Comparison of ENCODE assay signal across 8 cellular contexts in the genomic region with DNA sequence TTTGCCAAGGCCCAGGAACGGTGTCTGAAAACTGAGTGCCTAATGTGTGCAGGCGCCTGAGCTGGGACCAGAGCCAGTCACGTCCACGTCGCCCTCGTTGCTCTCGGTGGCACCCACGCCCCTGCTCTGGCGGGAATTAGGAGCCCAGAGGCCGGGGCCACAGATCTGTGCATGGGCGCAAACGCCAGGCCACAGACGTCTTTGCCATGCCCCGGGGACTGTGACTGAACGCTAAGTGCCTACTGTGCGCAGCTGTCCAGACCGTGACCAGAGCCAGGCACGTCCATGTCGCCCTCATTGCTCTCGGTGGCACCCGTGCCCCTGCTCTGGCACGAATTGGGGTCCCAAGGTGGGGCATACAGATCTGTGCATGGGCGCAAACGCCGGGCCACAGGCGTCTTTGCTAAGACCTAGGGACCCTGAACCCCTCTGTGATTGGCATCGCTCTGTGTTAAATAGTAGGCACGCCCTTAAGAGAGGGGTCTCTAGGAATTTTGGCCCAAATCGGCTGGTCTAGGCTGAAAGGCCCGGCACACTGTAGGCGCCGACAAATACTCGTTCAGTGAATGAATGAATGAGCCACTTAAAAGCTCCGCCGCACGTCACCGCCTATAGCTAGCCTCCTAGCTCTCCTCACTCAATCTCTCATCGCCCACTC. TPM values are rescaled to one million over a fixed set of nuclear protein-coding genes. Genes with fewer than 3 reads are reported as not detected.
DNase-seq lines count a peak whose midpoint lies in the region; ATAC-seq and TF ChIP-seq lines count a peak whose summit lies in the region.

No MANE protein-coding gene starts in this region.

- peaks cover 11 to 50% (median 41%) of the 10 kb centered on the region in 4 donors for H3K4me1 Mint-ChIP-seq in naive thymus-derived CD8-positive, alpha-beta T cell

- H3K4me3 Mint-ChIP-seq in naive thymus-derived CD8-positive, alpha-beta T cell, result peak overlapping the region; percentile 92 to 99 (median 95)

- no peaks in the 10 kb centered on the region for H3K9me3 Mint-ChIP-seq in naive thymus-derived CD8-positive, alpha-beta T cell

- no peaks in the 10 kb centered on the region for H3K27me3 Mint-ChIP-seq in naive thymus-derived CD8-positive, alpha-beta T cell

- H3K27me3 ChIP-seq in Loucy (ENCODE audit: insufficient read depth, low read length, poor library complexity, severe bottlenecking), result no peaks in the 10 kb centered on the region

- H3K4me1 ChIP-seq in Loucy (ENCODE audit: insufficient read depth, low read length, poor library complexity, severe bottlenecking), result peaks cover 12% of the 10 kb centered on the region

- TF ChIP-seq CTCF in AG10803 (conservative IDR thresholded peaks at IDR 0.05; ENCODE audit: low read length), result no peak
- TF ChIP-seq CTCF in Loucy (conservative IDR thresholded peaks at IDR 0.05; ENCODE audit: low read length), result no peak
- TF ChIP-seq CTCF in coronary artery (IDR thresholded peaks at IDR 0.05), result no peak

- peak overlapping the region; percentile 77 for H3K9ac ChIP-seq in Loucy (ENCODE audit: low read depth, low read length, poor library complexity, severe bottlenecking)

- DNase-seq in AG10803 (ENCODE audit: low read depth) (no peak), coronary artery (ENCODE audit: low spot score) (no peak), NCI-H345 (lab: John Stamatoyannopoulos, UW) (no peak), foreskin melanocyte (no peak), H4 (ENCODE audit: low spot score) (no peak)
- DNase-seq in naive thymus-derived CD8-positive, alpha-beta T cell, result peak in 2 of 10 donors; percentile 16 to 27

- H3K4me3 ChIP-seq in AG10803 (ENCODE audit: low read length), result peak overlapping the region; percentile 85
- peak overlapping the region; percentile 85 for H3K4me3 ChIP-seq in Loucy (ENCODE audit: low read length, poor library complexity, severe bottlenecking)
- H3K4me3 ChIP-seq in coronary artery, result peak overlapping the region; percentile 100

- H3K9me2 ChIP-seq in Loucy (replicated peaks; ENCODE audit: low read depth, low read length), result no peaks in the 10 kb centered on the region

- H3K27ac ChIP-seq in coronary artery, result peak overlapping the region; percentile 88 to 97

- H3K4me2 ChIP-seq in Loucy (ENCODE audit: low read depth, low read length, poor library complexity, severe bottlenecking), result peak overlapping the region; percentile 85

- no peaks in the 10 kb centered on the region for H3K36me3 ChIP-seq in Loucy (ENCODE audit: insufficient read depth, low read length)

- peak overlapping the region; percentile 70; the same call in 1 of the 2 replicates for H2AFZ ChIP-seq in Loucy (ENCODE audit: low read length)

- H4K20me1 ChIP-seq in Loucy (ENCODE audit: insufficient read depth, low read length, poor library complexity, severe bottlenecking), result peaks cover 16% of the 10 kb centered on the region

- peak overlapping the region; percentile 95 to 100 (median 99) for H3K27ac Mint-ChIP-seq in naive thymus-derived CD8-positive, alpha-beta T cell

- H3K9me3 ChIP-seq in Loucy (ENCODE audit: insufficient read depth, low read depth, low read length), result no peaks in the 10 kb centered on the region

- peaks cover 41% of the 10 kb centered on the region for H3K79me2 ChIP-seq in Loucy (ENCODE audit: insufficient read depth, low read length)

- POLR2A ChIA-PET in naive thymus-derived CD8-positive, alpha-beta T cell (lab: Charles Lee), result interaction anchor here (0.5 to 3.1 kb wide), 24 partner anchors 10 to 496 kb away, joined by 3 to 34 read pairs (median 4); a partner anchor contains a TSS

- no peaks in the 10 kb centered on the region for H3F3A ChIP-seq in Loucy (ENCODE audit: low read depth)

- H3K36me3 Mint-ChIP-seq in naive thymus-derived CD8-positive, alpha-beta T cell, result no peaks in the 10 kb centered on the region

- ATAC-seq in naive thymus-derived CD8-positive, alpha-beta T cell, result peak in 1 of 2 donors; percentile 34
- no peak for ATAC-seq in GM19023 (IDR thresholded peaks at IDR 0.05; ENCODE audit: unreplicated experiment)

RNA-seq across cellular contexts. Expression of a gene that starts 0.8 kb away (rescaled TPM):
- total RNA-seq in naive thymus-derived CD8-positive, alpha-beta T cell, result 10 to 100 TPM; 26.0 to 27.4 TPM
- 1 to 10 TPM; 2.5 to 3.9 (median 2.7) TPM for polyA plus RNA-seq in naive thymus-derived CD8-positive, alpha-beta T cell
- total RNA-seq in H4 (2014; rRNA removed; shearing (Covaris generic)), result 2.2 and 2.5 TPM in 2 replicates

RNA-seq across cellular contexts. Expression of a gene that starts 9.1 kb away (rescaled TPM):
- total RNA-seq in naive thymus-derived CD8-positive, alpha-beta T cell, result 10 to 100 TPM; 66.4 to 70.5 TPM
- 1 to 10 TPM; 4.5 to 5.8 (median 5.6) TPM for polyA plus RNA-seq in naive thymus-derived CD8-positive, alpha-beta T cell
- total RNA-seq in H4 (2014; rRNA removed; shearing (Covaris generic)), result 15.4 and 16.1 TPM in 2 replicates

RNA-seq across cellular contexts. Expression of a gene that starts 59.4 kb away (rescaled TPM):
- total RNA-seq in naive thymus-derived CD8-positive, alpha-beta T cell, result under 1 TPM; 0.38 to 0.52 TPM
- under 1 TPM in 2 of 3 donors, not detected in 1; 0.07 to 0.08 TPM for polyA plus RNA-seq in naive thymus-derived CD8-positive, alpha-beta T cell
- total RNA-seq in H4 (2014; rRNA removed; shearing (Covaris generic)), result not detected in 2 replicates
